In the genomic region with DNA sequence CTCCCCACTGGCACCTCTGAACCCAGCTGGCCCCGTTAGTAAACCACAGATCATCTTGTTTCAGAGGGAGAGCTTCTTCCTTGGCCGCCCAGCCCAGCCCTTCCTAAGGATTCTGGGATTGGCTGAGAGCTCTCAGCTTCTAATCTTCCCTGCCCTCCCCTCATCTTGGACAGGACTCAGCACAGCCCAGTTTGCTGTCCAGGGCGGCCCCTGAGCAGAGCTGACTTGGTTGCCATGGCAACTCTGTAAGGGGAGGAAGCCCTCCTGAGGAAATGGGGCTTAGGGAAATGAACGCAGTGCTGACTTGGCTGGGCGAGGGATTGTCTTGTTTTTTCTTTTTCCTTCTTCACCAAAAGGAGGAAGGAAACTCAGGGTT, we compare ENCODE assay signal across 8 cellular contexts. TPM values are rescaled to one million over a fixed set of nuclear protein-coding genes. Genes with fewer than 3 reads are reported as not detected.
DNase-seq lines count a peak whose midpoint lies in the region; ATAC-seq and TF ChIP-seq lines count a peak whose summit lies in the region.

No MANE protein-coding gene starts in this region.

- H3K9ac ChIP-seq in Loucy (ENCODE audit: low read depth, low read length, poor library complexity, severe bottlenecking) (peak overlapping the region; percentile 48), mammary epithelial cell (ENCODE audit: insufficient read depth, low read length) (no peak overlapping the region)

- 60% methylated on average over 1 of the region's 5 CpGs for WGBS in mammary epithelial cell (ENCODE audit: low coverage, missing lambda C conversion rate)

- peak overlapping the region; percentile 67 for H3K4me2 ChIP-seq in Loucy (ENCODE audit: low read depth, low read length, poor library complexity, severe bottlenecking)
- H3K4me2 ChIP-seq in mammary epithelial cell (ENCODE audit: insufficient read depth, low read depth, low read length), result no peak overlapping the region

- dilution Hi-C loops in mammary epithelial cell (cut with HindIII; ENCODE audit: low sequenced_read_pairs), result no loop called here

- no peaks in the 10 kb centered on the region for H3K36me3 ChIP-seq in BE2C
- no peaks in the 10 kb centered on the region for H3K36me3 ChIP-seq in Loucy (ENCODE audit: insufficient read depth, low read length)
- H3K36me3 ChIP-seq in muscle layer of duodenum (ENCODE audit: control insufficient read depth in 1 of 2, insufficient read depth in 2 of 2, low read length in 2 of 2), result no peaks in the 10 kb centered on the region
- H3K36me3 ChIP-seq in mammary epithelial cell (ENCODE audit: insufficient read depth, low read length), result no peaks in the 10 kb centered on the region

- TF ChIP-seq CTCF in BE2C (IDR thresholded peaks at IDR 0.05; ENCODE audit: low read depth, low read length) (no peak), Loucy (conservative IDR thresholded peaks at IDR 0.05; ENCODE audit: low read length) (no peak), mammary epithelial cell (conservative IDR thresholded peaks at IDR 0.05 in 1 of 2, IDR thresholded peaks at IDR 0.05 in 1 of 2; ENCODE audit: extremely low read depth in 1 of 2, insufficient read depth in 1 of 2, low read depth in 1 of 2, low read length in 2 of 2) (no peak)

- H3F3A ChIP-seq in Loucy (ENCODE audit: low read depth), result 0 out of 2 replicates have a peak, but pooled peaks cover 4% of the 10 kb centered on the region

- H3K27ac ChIP-seq in muscle layer of duodenum (ENCODE audit: low read length) (peak overlapping the region; percentile 23), mammary epithelial cell (ENCODE audit: insufficient read depth, low read depth, low read length) (no peak overlapping the region)

- in situ Hi-C loops in mammary epithelial cell (cut with MboI; ENCODE audit: low sequenced_read_pairs in 2 of 2), result loop anchor here in 1 of 2 donors (25.0 kb wide), 1 partner anchor 290 kb away; a partner anchor contains a TSS

- no TSS peak for BruUV-seq in mammary epithelial cell (replicated peaks; lab: Mats Ljungman, UMichigan)

- H3K4me3 ChIP-seq in BE2C (ENCODE audit: low read depth, low read length), result no peak overlapping the region
- H3K4me3 ChIP-seq in Loucy (ENCODE audit: low read length, poor library complexity, severe bottlenecking), result peak overlapping the region; percentile 25
- no peak overlapping the region for H3K4me3 ChIP-seq in muscle layer of duodenum (ENCODE audit: low read depth in 1 of 2, low read length in 2 of 2)
- no peak overlapping the region for H3K4me3 ChIP-seq in mammary epithelial cell (replicated peaks in 1 of 3; ENCODE audit: insufficient read depth in 1 of 3, low read depth in 2 of 3, low read length in 3 of 3)

- ATAC-seq in GM19463 (IDR thresholded peaks at IDR 0.05; ENCODE audit: unreplicated experiment), result no peak

- H4K20me1 ChIP-seq in Loucy (ENCODE audit: insufficient read depth, low read length, poor library complexity, severe bottlenecking) (no peaks in the 10 kb centered on the region), mammary epithelial cell (ENCODE audit: insufficient read depth, low read length) (no peaks in the 10 kb centered on the region)

- DNase-seq in BE2C (peak; percentile 31), dedifferentiated amniotic fluid mesenchymal stem cell (ENCODE audit: extremely low spot score) (peak; percentile 39), NCI-H1417 treated with DMSO at 0.1 percent for 48 hours (lab: John Stamatoyannopoulos, UW) (no peak), NOMO-1 treated with dmso at 0.1 percent for 144 hours (lab: John Stamatoyannopoulos, UW; ENCODE audit: unreplicated experiment) (no peak), mammary epithelial cell (no peak)

- no peaks in the 10 kb centered on the region for H3K27me3 ChIP-seq in BE2C
- no peaks in the 10 kb centered on the region for H3K27me3 ChIP-seq in Loucy (ENCODE audit: insufficient read depth, low read length, poor library complexity, severe bottlenecking)
- H3K27me3 ChIP-seq in muscle layer of duodenum (ENCODE audit: low read depth, low read length), result no peaks in the 10 kb centered on the region
- no peaks in the 10 kb centered on the region for H3K27me3 ChIP-seq in mammary epithelial cell (ENCODE audit: insufficient read depth, low read length)

- H3K9me3 ChIP-seq in BE2C, result no peaks in the 10 kb centered on the region
- H3K9me3 ChIP-seq in Loucy (ENCODE audit: insufficient read depth, low read depth, low read length), result no peaks in the 10 kb centered on the region
- H3K9me3 ChIP-seq in muscle layer of duodenum (ENCODE audit: control insufficient read depth in 1 of 2, low read length in 2 of 2), result no peaks in the 10 kb centered on the region
- no peaks in the 10 kb centered on the region for H3K9me3 ChIP-seq in mammary epithelial cell (replicated peaks; ENCODE audit: insufficient read depth, low read length)

- H3K9me2 ChIP-seq in Loucy (replicated peaks; ENCODE audit: low read depth, low read length), result no peaks in the 10 kb centered on the region

- peaks cover 9% of the 10 kb centered on the region; the same call in 1 of the 2 replicates for H3K4me1 ChIP-seq in BE2C
- H3K4me1 ChIP-seq in Loucy (ENCODE audit: insufficient read depth, low read length, poor library complexity, severe bottlenecking), result peaks cover 20% of the 10 kb centered on the region
- peaks cover 6 to 28% of the 10 kb centered on the region in 2 donors for H3K4me1 ChIP-seq in muscle layer of duodenum (ENCODE audit: control insufficient read depth in 1 of 2, insufficient read depth in 2 of 2, low read length in 2 of 2)
- no peaks in the 10 kb centered on the region for H3K4me1 ChIP-seq in mammary epithelial cell (ENCODE audit: insufficient read depth, low read length)

- CTCF ChIA-PET in mammary epithelial cell (lab: Charles Lee; ENCODE audit: low non-redundant PET), result interaction anchor here (0.6 kb wide), 1 partner anchor 113 kb away, joined by 3 read pairs; no protein-coding TSS in a partner anchor

- intact Hi-C loops in mammary epithelial cell (cut with micrococcal nuclease), result no loop called here

- peak overlapping the region; percentile 38; the same call in 1 of the 2 replicates for H2AFZ ChIP-seq in Loucy (ENCODE audit: low read length)
- no peak overlapping the region for H2AFZ ChIP-seq in mammary epithelial cell (ENCODE audit: low read depth, low read length)

- no peaks in the 10 kb centered on the region for H3K79me2 ChIP-seq in Loucy (ENCODE audit: insufficient read depth, low read length)
- H3K79me2 ChIP-seq in mammary epithelial cell (ENCODE audit: insufficient read depth, low read length), result no peaks in the 10 kb centered on the region

RNA-seq across cellular contexts. Expression of a gene that starts 4.6 kb away (rescaled TPM):
- not detected for polyA plus RNA-seq in BE2C (2012; ENCODE audit: insufficient read depth, insufficient read length, low read depth)
- under 1 TPM in 1 of 2 donors, not detected in 1; 0.26 TPM for total RNA-seq in mammary epithelial cell
- polyA plus RNA-seq in mammary epithelial cell, result not detected
- not detected for polyA minus RNA-seq in mammary epithelial cell

RNA-seq across cellular contexts. Expression of a gene that starts 36.5 kb away (rescaled TPM):
- polyA plus RNA-seq in BE2C (2012; ENCODE audit: insufficient read depth, insufficient read length, low read depth), result not detected
- 1 to 10 TPM in 1 of 2 donors, under 1 TPM in 1; 0.83 to 1.6 TPM for total RNA-seq in mammary epithelial cell
- polyA plus RNA-seq in mammary epithelial cell, result 2.2 TPM
- not detected for polyA minus RNA-seq in mammary epithelial cell

RNA-seq across cellular contexts. Expression of a gene that starts 42.3 kb away (rescaled TPM):
- 11.5 TPM for polyA plus RNA-seq in BE2C (2012; ENCODE audit: insufficient read depth, insufficient read length, low read depth)
- 10 to 100 TPM; 16.8 to 24.3 TPM for total RNA-seq in mammary epithelial cell
- polyA plus RNA-seq in mammary epithelial cell, result 9.5 TPM
- 36.0 TPM for polyA minus RNA-seq in mammary epithelial cell

RNA-seq across cellular contexts. Expression of a gene that starts 55.9 kb away (rescaled TPM):
- not detected for polyA plus RNA-seq in BE2C (2012; ENCODE audit: insufficient read depth, insufficient read length, low read depth)
- total RNA-seq in mammary epithelial cell, result 1 to 10 TPM in 1 of 2 donors, under 1 TPM in 1; 0.26 to 1.2 TPM
- 0.34 TPM for polyA plus RNA-seq in mammary epithelial cell
- not detected for polyA minus RNA-seq in mammary epithelial cell

Comparison
In these comparisons a context has a peak if more than half of its experiments do, and no peak if none do; other contexts are left out.
1. DNase-seq: peak in BE2C (single experiment) and dedifferentiated amniotic fluid mesenchymal stem cell (single experiment); none in NCI-H1417 treated with DMSO at 0.1 percent for 48 hours (single experiment), NOMO-1 treated with dmso at 0.1 percent for 144 hours (single experiment) and mammary epithelial cell (single experiment).